In genomic region chr2:177262137-177262536, GRCh38 we compare ENCODE assay signal across 2 cellular contexts.
TF ChIP-seq lines count a peak whose summit lies in the region.

No MANE protein-coding gene starts in this region.

TF ChIP-seq in SK-N-SH, 30 proteins besides CTCF, POLR2A, EP300 and RAD21 (continued from another document):
- no peak for TF ChIP-seq USF1 (IDR thresholded peaks at IDR 0.05; ENCODE audit: borderline replicate concordance, low read depth)
- no peak for TF ChIP-seq RCOR1 (IDR thresholded peaks at IDR 0.05; ENCODE audit: low read length)
- TF ChIP-seq NRF1 (IDR thresholded peaks at IDR 0.05; ENCODE audit: low read depth, low read length) = no peak
- TF ChIP-seq FOXM1 (IDR thresholded peaks at IDR 0.05; ENCODE audit: low read depth) = no peak
- TF ChIP-seq JUND (IDR thresholded peaks at IDR 0.05) = no peak
- TF ChIP-seq YY1 (IDR thresholded peaks at IDR 0.05; ENCODE audit: low read depth) = no peak
- TF ChIP-seq TAF1 (IDR thresholded peaks at IDR 0.05; ENCODE audit: borderline replicate concordance, low read depth, low read length) = no peak
- TF ChIP-seq IRF3 (IDR thresholded peaks at IDR 0.05; ENCODE audit: low read depth, low read length) = no peak
- no peak for TF ChIP-seq USF2 (IDR thresholded peaks at IDR 0.05; ENCODE audit: borderline replicate concordance, low read depth, low read length)
- no peak for TF ChIP-seq FOXJ3 (CRISPR knock-in tag; IDR thresholded peaks at IDR 0.05)
- no peak for TF ChIP-seq ZBTB33 (IDR thresholded peaks at IDR 0.05; ENCODE audit: borderline replicate concordance, low read depth)
- no peak for TF ChIP-seq RXRA (IDR thresholded peaks at IDR 0.05; ENCODE audit: borderline replicate concordance, low read depth)

TF ChIP-seq in SK-N-SH treated with all-trans-retinoic acid at 6 μM for 48 hours, 23 proteins besides CTCF, POLR2A, EP300 and RAD21 (continued from another document):
- TF ChIP-seq POU6F1 (CRISPR knock-in tag; IDR thresholded peaks at IDR 0.05; ENCODE audit: borderline replicate concordance, low read depth) = no peak
